Comparison of ENCODE assay signal across 8 cellular contexts in the genomic region with DNA sequence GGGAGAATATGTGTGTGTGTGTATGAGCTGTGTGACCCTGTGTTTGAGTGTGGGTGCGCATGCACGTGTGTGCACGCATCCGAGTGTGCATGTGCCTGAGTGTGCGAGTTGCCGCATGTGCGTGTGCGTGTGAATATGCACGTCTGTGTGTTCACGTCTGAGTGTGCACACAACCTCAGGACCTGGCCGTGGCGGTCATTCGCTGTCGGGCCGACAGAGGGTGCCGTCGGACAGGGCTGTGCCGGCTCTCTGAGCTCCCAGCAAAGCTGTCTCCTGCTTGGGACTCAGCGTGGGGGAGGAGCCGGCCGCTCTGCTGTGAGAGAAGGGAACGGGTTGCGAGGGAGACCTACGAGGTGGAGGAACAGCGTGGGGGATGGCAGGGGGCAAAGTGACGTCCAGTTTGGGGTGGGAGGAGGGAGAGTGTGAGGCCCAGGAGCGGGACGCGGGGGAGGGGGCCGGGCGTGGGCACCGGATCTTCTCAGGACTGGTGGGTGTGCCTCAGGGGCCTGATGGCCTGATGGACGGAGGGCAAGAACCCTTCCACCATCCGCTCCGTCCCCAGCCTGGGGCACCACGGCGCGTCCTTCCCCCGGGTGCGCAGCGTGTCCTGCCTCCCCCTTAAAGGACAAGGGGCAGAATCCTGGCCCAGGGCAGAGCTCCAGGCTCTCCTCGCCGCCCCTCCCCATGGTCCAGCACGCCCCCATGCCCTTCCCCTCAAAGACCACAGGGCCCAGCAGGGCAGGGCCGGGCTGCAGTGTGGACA. TPM values are rescaled to one million over a fixed set of nuclear protein-coding genes. Genes with fewer than 3 reads are reported as not detected.
DNase-seq lines count a peak whose midpoint lies in the region; ATAC-seq and TF ChIP-seq lines count a peak whose summit lies in the region.

No MANE protein-coding gene starts in this region.

- TF ChIP-seq CTCF in parathyroid adenoma (IDR thresholded peaks at IDR 0.05) = peak; percentile 89
- peak; percentile 94 to 96 for TF ChIP-seq CTCF in tibial artery (IDR thresholded peaks at IDR 0.05)

- H3K9ac ChIP-seq in parathyroid adenoma = no peak overlapping the region

- H2AFZ ChIP-seq in parathyroid adenoma = peak overlapping the region; percentile 70

- H3K4me3 ChIP-seq in parathyroid adenoma (ENCODE audit: low read depth, low read length) (peak overlapping the region; percentile 40), tibial artery (peak overlapping the region; percentile 16 to 33)

- H3K4me1 Mint-ChIP-seq in activated naive CD4-positive, alpha-beta T cell treated with anti-CD3 and anti-CD28 coated beads, Interleukin-2, amount 50 U/mL, for 24 hours = peaks cover 24% of the 10 kb centered on the region

- in situ Hi-C loops in Caki2 (cut with HindIII; ENCODE audit: low pct_unique_long_range_greater_than_20kb, low sequenced_read_pairs) = no loop called here

- H3K27me3 ChIP-seq in parathyroid adenoma (ENCODE audit: control insufficient read depth, insufficient read depth, low read length) (peaks cover 5% of the 10 kb centered on the region), tibial artery (peaks cover 0 to 72% of the 10 kb centered on the region in 2 donors)

- peak overlapping the region; percentile 62 for H3K4me2 ChIP-seq in parathyroid adenoma (ENCODE audit: low read length)

- peak overlapping the region; percentile 66 for H3K27ac Mint-ChIP-seq in activated naive CD4-positive, alpha-beta T cell treated with anti-CD3 and anti-CD28 coated beads, Interleukin-2, amount 50 U/mL, for 24 hours

- peak; percentile 55 for ATAC-seq in GM21619 (IDR thresholded peaks at IDR 0.05; ENCODE audit: unreplicated experiment)
- peak; percentile 92 for ATAC-seq in Right ventricle myocardium inferior

- intact Hi-C loops in Right ventricle myocardium inferior (cut with DNase I) = loop anchor here (1.0 kb wide), 1 partner anchor 37 kb away; no protein-coding TSS in a partner anchor
- intact Hi-C loops in tibial artery (cut with DNase I; ENCODE audit: low total_unique reads) = no loop called here

- no peaks in the 10 kb centered on the region for H3K36me3 Mint-ChIP-seq in activated naive CD4-positive, alpha-beta T cell treated with anti-CD3 and anti-CD28 coated beads, Interleukin-2, amount 50 U/mL, for 24 hours

- H3K27ac ChIP-seq in parathyroid adenoma (no peak overlapping the region), tibial artery (no peak overlapping the region)

- H3K4me3 Mint-ChIP-seq in activated naive CD4-positive, alpha-beta T cell treated with anti-CD3 and anti-CD28 coated beads, Interleukin-2, amount 50 U/mL, for 24 hours = peak overlapping the region; percentile 71

- H3K79me2 ChIP-seq in parathyroid adenoma = no peaks in the 10 kb centered on the region

- H3K27me3 Mint-ChIP-seq in activated naive CD4-positive, alpha-beta T cell treated with anti-CD3 and anti-CD28 coated beads, Interleukin-2, amount 50 U/mL, for 24 hours = peaks cover 14% of the 10 kb centered on the region

- H3K9me3 ChIP-seq in parathyroid adenoma (ENCODE audit: control insufficient read depth, low read length) = no peaks in the 10 kb centered on the region
- no peaks in the 10 kb centered on the region for H3K9me3 ChIP-seq in tibial artery

- H3K36me3 ChIP-seq in parathyroid adenoma (ENCODE audit: control insufficient read depth, insufficient read depth, low read length) = no peaks in the 10 kb centered on the region
- no peaks in the 10 kb centered on the region for H3K36me3 ChIP-seq in tibial artery

- no peaks in the 10 kb centered on the region for H3K9me3 Mint-ChIP-seq in activated naive CD4-positive, alpha-beta T cell treated with anti-CD3 and anti-CD28 coated beads, Interleukin-2, amount 50 U/mL, for 24 hours

- DNase-seq in Caki2 (ENCODE audit: low read depth) = peak; percentile 71
- DNase-seq in MV-4-11 (lab: John Stamatoyannopoulos, UW) = peak; percentile 82
- DNase-seq in SKM-1 treated with dmso at 0.1 percent for 144 hours (lab: John Stamatoyannopoulos, UW; ENCODE audit: unreplicated experiment) = peak; percentile 76
- DNase-seq in Right ventricle myocardium inferior (ENCODE audit: missing footprints) = peak; percentile 90
- peak; percentile 84 to 87 for DNase-seq in tibial artery

- H3K4me1 ChIP-seq in parathyroid adenoma (no peaks in the 10 kb centered on the region), tibial artery (peaks cover 0 to 10% (median 8%) of the 10 kb centered on the region in 4 donors)

RNA-seq across cellular contexts. Expression of a gene that starts 19.9 kb away (rescaled TPM):
- 4.5 and 5.5 TPM in 2 replicates for total RNA-seq in Caki2 (2014; rRNA removed; shearing (Covaris generic); ENCODE audit: low replicate concordance)
- total RNA-seq in Right ventricle myocardium inferior = 0.41 TPM

RNA-seq across cellular contexts. Expression of a gene that starts 34.3 kb away (rescaled TPM):
- total RNA-seq in Caki2 (2014; rRNA removed; shearing (Covaris generic); ENCODE audit: low replicate concordance) = not detected in 2 replicates
- not detected for total RNA-seq in Right ventricle myocardium inferior

RNA-seq across cellular contexts. Expression of a gene that starts 34.5 kb away (rescaled TPM):
- total RNA-seq in Caki2 (2014; rRNA removed; shearing (Covaris generic); ENCODE audit: low replicate concordance) = 29.0 and 39.4 TPM in 2 replicates
- total RNA-seq in Right ventricle myocardium inferior = 16.1 TPM

RNA-seq across cellular contexts. Expression of a gene that starts 46.1 kb away (rescaled TPM):
- total RNA-seq in Caki2 (2014; rRNA removed; shearing (Covaris generic); ENCODE audit: low replicate concordance) = 14.5 and 18.2 TPM in 2 replicates
- 33.5 TPM for total RNA-seq in Right ventricle myocardium inferior
